In the genomic region with DNA sequence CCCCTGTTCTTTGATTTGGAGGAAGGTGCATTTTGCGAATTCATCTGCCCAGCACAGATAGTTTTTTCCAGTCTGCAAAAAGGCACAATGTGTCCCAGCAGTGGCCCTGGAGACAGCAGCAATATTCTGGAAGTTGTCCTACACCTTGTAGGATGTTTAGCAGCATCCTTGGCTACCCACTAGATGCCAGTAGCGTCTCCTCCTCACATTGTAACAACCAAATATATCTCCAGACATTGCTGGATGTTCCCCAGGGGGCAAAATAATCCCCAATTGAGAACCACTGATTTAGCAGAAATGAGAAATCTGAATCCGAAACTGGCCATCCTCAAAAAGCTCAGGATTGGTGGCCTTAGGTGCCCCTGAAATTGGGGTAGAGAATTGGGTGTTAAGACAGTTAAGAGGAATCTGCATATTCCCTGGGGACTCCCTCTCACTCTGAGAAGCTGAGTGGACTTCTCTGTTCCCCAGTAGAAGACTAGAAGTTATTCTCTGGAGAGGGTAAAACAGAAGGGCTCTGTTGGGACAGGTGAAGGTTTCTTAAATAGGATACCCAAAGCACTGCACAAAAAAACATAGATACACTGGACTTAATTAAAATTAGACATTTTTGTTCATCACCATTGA, we compare ENCODE assay signal across 1 cellular context.
A peak's percentile ranks its signal among the peaks of the same experiment; 100 is the strongest.
TF ChIP-seq lines count a peak whose summit lies in the region.

No MANE protein-coding gene starts in this region.

TF ChIP-seq in GM12878, 131 proteins besides CTCF, POLR2A, EP300 and RAD21:
- no peak for TF ChIP-seq NFXL1 (IDR thresholded peaks at IDR 0.05; ENCODE audit: borderline replicate concordance)
- TF ChIP-seq ZNF384 (IDR thresholded peaks at IDR 0.05; ENCODE audit: borderline replicate concordance, low read depth, low read length) = no peak
- TF ChIP-seq MEF2B (IDR thresholded peaks at IDR 0.05; ENCODE audit: partially characterized antibody, poor library complexity, severe bottlenecking) = peak; percentile 18
- no peak for TF ChIP-seq YY1 (IDR thresholded peaks at IDR 0.05; ENCODE audit: low read depth, low read length)
- no peak for TF ChIP-seq DPF2 (IDR thresholded peaks at IDR 0.05)
- TF ChIP-seq KAT2A (conservative IDR thresholded peaks at IDR 0.05; ENCODE audit: control insufficient read depth, low read depth, low read length) = no peak
